ENCODE assay signal across 10 cellular contexts in genomic region chr7:37942934-37943610, GRCh38. TPM values are rescaled to one million over a fixed set of nuclear protein-coding genes. Genes with fewer than 3 reads are reported as not detected.
DNase-seq lines count a peak whose midpoint lies in the region; TF ChIP-seq lines count a peak whose summit lies in the region.
"Had no signal": no experiment of that assay in that cellular context is flagged by ENCODE, and none has a peak within 500 bp of the region (broad histone marks: within the 10 kb centered on the region; RNA-seq: fewer than 3 reads in every experiment).

No MANE protein-coding gene starts in this region.

- no peaks in the 10 kb centered on the region for H3K27me3 ChIP-seq in ovary

- no peak overlapping the region for H3K4me3 ChIP-seq in ovary
- H3K4me3 ChIP-seq: PC-9 had no signal

- peaks cover 19% of the 10 kb centered on the region for H3K4me1 ChIP-seq in ovary (ENCODE audit: insufficient read depth)
- H3K4me1 ChIP-seq: parathyroid adenoma had no signal

- DNase-seq in GM10248 (ENCODE audit: extremely low spot score) = peak; percentile 26
- DNase-seq in RPMI7951 (ENCODE audit: low read depth) = peak; percentile 44
- DNase-seq in head of caudate nucleus = peak in 36 of 42 donors; percentile 2 to 64 (median 28)
- peak; percentile 90 to 94 (median 92) for DNase-seq in ovary
- DNase-seq in stimulated activated CD4-positive, alpha-beta T cell treated with anti-CD3 and anti-CD28 coated beads, Interleukin-4, amount 100 ng/mL, for 1 hour = no peak
- DNase-seq in stimulated activated naive CD4-positive, alpha-beta T cell treated with Interleukin-2 at 50 U/mL for 16 hours (lab: John Stamatoyannopoulos, UW) = no peak
- no peak for DNase-seq in NCI-H2029 (lab: John Stamatoyannopoulos, UW)
- DNase-seq in HK-2 (ENCODE audit: unreplicated experiment) = no peak
- DNase-seq: PC-9 had no signal

- no peaks in the 10 kb centered on the region for H3K36me3 ChIP-seq in ovary

- no peak for TF ChIP-seq EP300 in ovary (IDR thresholded peaks at IDR 0.05)

- 7 to 16% (median 9%) methylated on average over 12 of the region's 12 CpGs for WGBS in ovary, 3 donors

- intact Hi-C loops in head of caudate nucleus (cut with DNase I) (no loop called here), ovary (cut with DNase I) (no loop called here)

- no peak for TF ChIP-seq POLR2A in ovary (IDR thresholded peaks at IDR 0.05)

- POLR2A ChIA-PET in GM10248 (lab: Yijun Ruan, JAX) = no interaction called here

- TF ChIP-seq CTCF in GM10248 (IDR thresholded peaks at IDR 0.05; ENCODE audit: control extremely low read depth, extremely low read depth, low read depth, missing control alignments) = no peak
- TF ChIP-seq CTCF in ovary (IDR thresholded peaks at IDR 0.05) = no peak

- no peaks in the 10 kb centered on the region for H3K9me3 ChIP-seq in ovary

- H3K27ac ChIP-seq in ovary = peak overlapping the region; percentile 40 to 85
- H3K27ac ChIP-seq: parathyroid adenoma, PC-9 had no signal

- CTCF ChIA-PET in GM10248 (lab: Yijun Ruan, JAX) = interaction anchor here (1.6 kb wide), 1 partner anchor 29 kb away, joined by 3 read pairs; no protein-coding TSS in a partner anchor

RNA-seq across cellular contexts. Expression of gene EPDR1, which starts 22.6 kb away (rescaled TPM):
- 31.6 and 35.1 TPM in 2 replicates for total RNA-seq in RPMI7951 (2014; rRNA removed; shearing (Covaris generic))
- total RNA-seq in ovary = 10 to 100 TPM; 20.6 to 44.4 (median 35.7) TPM
- polyA plus RNA-seq in ovary = 10 to 100 TPM; 26.8 to 73.7 TPM

RNA-seq across cellular contexts. Expression of gene SFRP4, which starts 26.5 kb away (rescaled TPM):
- total RNA-seq in RPMI7951 (2014; rRNA removed; shearing (Covaris generic)) = 0.10 and 0.12 TPM in 2 replicates
- total RNA-seq in ovary = 100 to 1,000 TPM in 1 of 7 donors, 10 to 100 TPM in 6; 42.3 to 121 (median 52.9) TPM
- polyA plus RNA-seq in ovary = 100 to 1,000 TPM in 1 of 2 donors, 10 to 100 TPM in 1; 81.5 to 146 TPM
- total RNA-seq: PC-9 had no signal

Comparison
In these comparisons a context has a peak if more than half of its experiments do, and no peak if none do; other contexts are left out.
1. DNase-seq: peak in GM10248 (single experiment), RPMI7951 (single experiment), head of caudate nucleus (36 of 42) and ovary (5 of 5); none in stimulated activated CD4-positive, alpha-beta T cell treated with anti-CD3 and anti-CD28 coated beads, Interleukin-4, amount 100 ng/mL, for 1 hour (single experiment), stimulated activated naive CD4-positive, alpha-beta T cell treated with Interleukin-2 at 50 U/mL for 16 hours (single experiment), NCI-H2029 (single experiment) and HK-2 (single experiment).
2. RNA of gene SFRP4, which starts 26.5 kb away (total RNA-seq): 42.3 to 121 TPM in ovary; 0.10 to 0.12 TPM in RPMI7951; every median in the first group is over 10 times any median in the second.